22 cellular contexts compared by ENCODE assay signal in genomic region chr1:178048883-178049282, GRCh38. TPM values are rescaled to one million over a fixed set of nuclear protein-coding genes. Genes with fewer than 3 reads are reported as not detected.
DNase-seq lines count a peak whose midpoint lies in the region; ATAC-seq and TF ChIP-seq lines count a peak whose summit lies in the region.
"Had no signal": no experiment of that assay in that cellular context is flagged by ENCODE, and none has a peak within 500 bp of the region (broad histone marks: within the 10 kb centered on the region; RNA-seq: fewer than 3 reads in every experiment).

No MANE protein-coding gene starts in this region.

- H3K79me1 ChIP-seq in trophoblast cell (ENCODE audit: low read length) = no peaks in the 10 kb centered on the region

- H3K36me3 ChIP-seq in right atrium auricular region = no peaks in the 10 kb centered on the region
- no peaks in the 10 kb centered on the region for H3K36me3 ChIP-seq in trophoblast cell (ENCODE audit: control insufficient read depth in 1 of 2, insufficient read depth in 2 of 2, low read length in 2 of 2)
- H3K36me3 ChIP-seq: BLaER1, SJCRH30 had no signal

- H3K9me3 ChIP-seq in right atrium auricular region (no peaks in the 10 kb centered on the region), trophoblast cell (ENCODE audit: insufficient read depth, low read depth, low read length) (no peaks in the 10 kb centered on the region)
- H3K9me3 ChIP-seq: A549, Caco-2, SJCRH30 had no signal

- H3K27ac Mint-ChIP-seq in HFFc6 = peak overlapping the region; percentile 63; the same call in 1 of the 2 replicates
- H3K27ac Mint-ChIP-seq: CD4-positive, alpha-beta memory T cell had no signal

- no peak overlapping the region for H3K9ac ChIP-seq in trophoblast cell (ENCODE audit: low read length)
- H3K9ac ChIP-seq: BLaER1 had no signal

- no peak overlapping the region for H3K23ac ChIP-seq in trophoblast cell (ENCODE audit: low read length)

- H3K36me3 Mint-ChIP-seq in HFFc6 (ENCODE audit: low read depth) = no peaks in the 10 kb centered on the region
- H3K36me3 Mint-ChIP-seq: CD4-positive, alpha-beta memory T cell had no signal

- H3K4me3 ChIP-seq in right atrium auricular region (no peak overlapping the region), epithelial cell of esophagus (ENCODE audit: low read length) (no peak overlapping the region), trophoblast cell (ENCODE audit: low read depth, low read length) (no peak overlapping the region)
- H3K4me3 ChIP-seq: A549, BLaER1, SJCRH30 had no signal

- DNase-seq in Right ventricle myocardium inferior (ENCODE audit: missing footprints) (no peak), right atrium auricular region (ENCODE audit: low spot score) (no peak), HFFc6 (no peak), epithelial cell of esophagus (ENCODE audit: low read depth) (peak; percentile 74), trophoblast cell (peak; percentile 18 to 55), hippocampal formation (lab: John Stamatoyannopoulos, UW) (no peak)
- DNase-seq: Caco-2; CD4-positive, alpha-beta memory T cell; DMS153; KBM-7; NCI-H1092 treated with DMSO at 0.1 percent for 48 hours; NCI-H1436 treated with DMSO at 0.1 percent for 48 hours; NCI-H2029; NCI-H226; NCI-H510A treated with DMSO at 0.1 percent for 48 hours; NCI-H748 treated with DMSO at 0.1 percent for 48 hours; SJCRH30; T-helper 1 cell had no signal

- no peak overlapping the region for H2AFZ ChIP-seq in trophoblast cell (ENCODE audit: insufficient read depth, low read length, poor library complexity)

- no peak overlapping the region for H3K14ac ChIP-seq in trophoblast cell (ENCODE audit: low read length)

- H3K27ac ChIP-seq in right atrium auricular region (no peak overlapping the region), trophoblast cell (ENCODE audit: low read depth, low read length) (no peak overlapping the region)
- H3K27ac ChIP-seq: BLaER1, SJCRH30 had no signal

- H3K18ac ChIP-seq in trophoblast cell (ENCODE audit: low read length) = no peak overlapping the region

- H3K79me2 ChIP-seq in trophoblast cell (ENCODE audit: control insufficient read depth, insufficient read depth, low read length, poor library complexity) = no peaks in the 10 kb centered on the region

- H3K4me3 Mint-ChIP-seq in HFFc6 = no peak overlapping the region
- H3K4me3 Mint-ChIP-seq: CD4-positive, alpha-beta memory T cell had no signal

- H2BK12ac ChIP-seq in trophoblast cell (ENCODE audit: low read length) = no peak overlapping the region

- H4K8ac ChIP-seq in trophoblast cell (ENCODE audit: low read depth, low read length) = no peak overlapping the region

- H3K27me3 Mint-ChIP-seq in HFFc6 (ENCODE audit: insufficient read depth) = no peaks in the 10 kb centered on the region

- no peak overlapping the region for H3K4me2 ChIP-seq in trophoblast cell (ENCODE audit: low read length)
- H3K4me2 ChIP-seq: BLaER1 had no signal

- H3K4me1 ChIP-seq in right atrium auricular region (peaks cover 0 to 26% of the 10 kb centered on the region in 2 donors), trophoblast cell (ENCODE audit: control insufficient read depth in 1 of 2, insufficient read depth in 2 of 2, low read length in 2 of 2) (no peaks in the 10 kb centered on the region)

- no peak overlapping the region for H4K12ac ChIP-seq in trophoblast cell (ENCODE audit: low read depth, low read length)

- H4K91ac ChIP-seq in trophoblast cell (ENCODE audit: low read depth, low read length) = no peak overlapping the region

- H3K27me3 ChIP-seq in right atrium auricular region = no peaks in the 10 kb centered on the region
- no peaks in the 10 kb centered on the region for H3K27me3 ChIP-seq in trophoblast cell (ENCODE audit: insufficient read depth, low read length)
- H3K27me3 ChIP-seq: BLaER1, SJCRH30 had no signal

- no peaks in the 10 kb centered on the region for H3K9me3 Mint-ChIP-seq in HFFc6

- ATAC-seq in Right ventricle myocardium inferior = peak; percentile 54
- no peak for ATAC-seq in GM18909 (IDR thresholded peaks at IDR 0.05; ENCODE audit: poor library complexity, unreplicated experiment)
- ATAC-seq: Panc1 had no signal

- no peak overlapping the region for H2BK120ac ChIP-seq in trophoblast cell (ENCODE audit: insufficient read depth, low read length, poor library complexity)

- H3K4ac ChIP-seq in trophoblast cell (ENCODE audit: low read depth, low read length) = no peak overlapping the region

- no peak for TF ChIP-seq CTCF in right atrium auricular region (IDR thresholded peaks at IDR 0.05)
- no peak for TF ChIP-seq CTCF in HFFc6 (IDR thresholded peaks at IDR 0.05)
- TF ChIP-seq CTCF in epithelial cell of esophagus (IDR thresholded peaks at IDR 0.05; ENCODE audit: insufficient read depth, low read depth, low read length, missing control alignments) = no peak

- H2AK5ac ChIP-seq in trophoblast cell (ENCODE audit: low read length) = no peak overlapping the region

- H3K4me1 Mint-ChIP-seq in HFFc6 (ENCODE audit: low read depth) = peaks cover 65% of the 10 kb centered on the region
- H3K4me1 Mint-ChIP-seq: CD4-positive, alpha-beta memory T cell had no signal

- intact Hi-C loops in Right ventricle myocardium inferior (cut with DNase I) = no loop called here

- H2BK5ac ChIP-seq in trophoblast cell (ENCODE audit: low read depth, low read length, poor library complexity) = no peak overlapping the region

RNA-seq across cellular contexts. Expression of gene RASAL2, which starts 45.0 kb away (rescaled TPM):
- total RNA-seq in Right ventricle myocardium inferior = 30.2 TPM
- 10 to 100 TPM; 34.1 to 44.7 TPM for total RNA-seq in right atrium auricular region
- total RNA-seq in HFFc6 (2021; fragmentation: NEBNext Ultra II Directional; extraction: Animal tissue kit (Norgen Biotek cat#: 25700)) = 10 to 100 TPM; 21.2 to 30.7 (median 24.4) TPM
- polyA plus RNA-seq in trophoblast cell (2013) = 75.5 and 79.8 TPM in 2 replicates
- polyA plus RNA-seq: CD4-positive, alpha-beta memory T cell had no signal

Comparison
In these comparisons a context has a peak if more than half of its experiments do, and no peak if none do; other contexts are left out.
1. DNase-seq: peak in epithelial cell of esophagus (single experiment) and trophoblast cell (2 of 2); none in Right ventricle myocardium inferior (single experiment), right atrium auricular region (single experiment), HFFc6 (single experiment) and hippocampal formation (0 of 2).